22 cellular contexts compared by ENCODE assay signal in genomic region chr12:66550626-66551025, GRCh38.
"Had no signal": no experiment of that assay in that cellular context is flagged by ENCODE, and none has a peak within 500 bp of the region (broad histone marks: within the 10 kb centered on the region; RNA-seq: fewer than 3 reads in every experiment).

No MANE protein-coding gene starts in this region.

- H3K4me1 ChIP-seq: adrenal gland, foreskin keratinocyte, lower lobe of right lung, tibial nerve, vagina had no signal

- H3K27me3 ChIP-seq: adrenal gland, foreskin keratinocyte, tibial nerve, vagina had no signal

- H3K27ac ChIP-seq: adrenal gland, coronary artery, foreskin keratinocyte, lower lobe of right lung, skin epidermis, tibial nerve, vagina had no signal

- H3K36me3 Mint-ChIP-seq: activated naive CD4-positive, alpha-beta T cell treated with anti-CD3 and anti-CD28 coated beads, Interleukin-2, amount 50 U/mL, for 24 hours had no signal

- H3K27me3 Mint-ChIP-seq: activated naive CD4-positive, alpha-beta T cell treated with anti-CD3 and anti-CD28 coated beads, Interleukin-2, amount 50 U/mL, for 24 hours had no signal

- H3K4me3 Mint-ChIP-seq: activated CD4-positive, alpha-beta T cell treated with anti-CD3 and anti-CD28 coated beads, Interleukin-2, amount 10 ng/mL, durations not matched to agents 24 days and 14 days; activated CD8-positive, alpha-beta T cell treated with anti-CD3 and anti-CD28 coated beads, Interleukin-2, amount 10 ng/mL, durations not matched to agents 7 days and 5 days; activated naive CD4-positive, alpha-beta T cell treated with anti-CD3 and anti-CD28 coated beads, Interleukin-2, amount 50 U/mL, for 24 hours; mesothelial cell of epicardium; nephron progenitor cell had no signal

- H3K9me3 ChIP-seq: adrenal gland, lower lobe of right lung, vagina had no signal

- H3K27ac Mint-ChIP-seq: activated CD4-positive, alpha-beta T cell treated with anti-CD3 and anti-CD28 coated beads, Interleukin-2, amount 10 ng/mL, durations not matched to agents 24 days and 14 days; activated CD8-positive, alpha-beta T cell treated with anti-CD3 and anti-CD28 coated beads, Interleukin-2, amount 10 ng/mL, durations not matched to agents 7 days and 5 days; activated naive CD4-positive, alpha-beta T cell treated with anti-CD3 and anti-CD28 coated beads, Interleukin-2, amount 50 U/mL, for 24 hours; mesothelial cell of epicardium; nephron progenitor cell had no signal

- H3K9me3 Mint-ChIP-seq: activated CD4-positive, alpha-beta T cell treated with anti-CD3 and anti-CD28 coated beads, Interleukin-2, amount 10 ng/mL, durations not matched to agents 24 days and 14 days; activated naive CD4-positive, alpha-beta T cell treated with anti-CD3 and anti-CD28 coated beads, Interleukin-2, amount 50 U/mL, for 24 hours had no signal

- H3K36me3 ChIP-seq: adrenal gland, lower lobe of right lung, tibial nerve, vagina had no signal

- H3K4me1 Mint-ChIP-seq: activated CD4-positive, alpha-beta T cell treated with anti-CD3 and anti-CD28 coated beads, Interleukin-2, amount 10 ng/mL, durations not matched to agents 24 days and 14 days; activated naive CD4-positive, alpha-beta T cell treated with anti-CD3 and anti-CD28 coated beads, Interleukin-2, amount 50 U/mL, for 24 hours; mesothelial cell of epicardium; nephron progenitor cell had no signal

- H3K4me3 ChIP-seq: adrenal gland, coronary artery, lower lobe of right lung, skin epidermis, tibial nerve, vagina had no signal

- ATAC-seq: activated CD8-positive, alpha-beta T cell treated with anti-CD3 and anti-CD28 coated beads, Interleukin-2, amount 10 ng/mL, durations not matched to agents 7 days and 5 days; foreskin keratinocyte; lower lobe of right lung had no signal

- DNase-seq: activated CD4-positive, alpha-beta T cell treated with anti-CD3 and anti-CD28 coated beads, Interleukin-2, amount 10 ng/mL, durations not matched to agents 24 days and 14 days; activated CD4-positive, CD25-positive, alpha-beta regulatory T cell; activated CD8-positive, alpha-beta memory T cell treated with anti-CD3 and anti-CD28 coated beads, Interleukin-2, amount 50 U/mL, for 4 hours; activated CD8-positive, alpha-beta T cell treated with anti-CD3 and anti-CD28 coated beads, Interleukin-2, amount 10 ng/mL, durations not matched to agents 7 days and 5 days; activated effector memory CD4-positive, alpha-beta T cell treated with anti-CD3 and anti-CD28 coated beads, Interleukin-2, amount 50 U/mL, for 16 hours; activated T-cell treated with anti-CD3 and anti-CD28 coated beads, Interleukin-2, amount 50 U/mL, for 48 hours; adrenal gland; caudate nucleus; foreskin keratinocyte; glutamatergic neuron; lower lobe of right lung; nephron progenitor cell; occipital lobe; stimulated activated CD4-positive, alpha-beta T cell treated with anti-CD3 and anti-CD28 coated beads, Interleukin-4, amount 100 ng/mL, for 24 hours; stimulated activated naive CD4-positive, alpha-beta T cell treated with Interleukin-2 at 50 U/mL for 16 hours; substantia nigra had no signal
